Comparison of ENCODE assay signal across 8 cellular contexts in the genomic region with DNA sequence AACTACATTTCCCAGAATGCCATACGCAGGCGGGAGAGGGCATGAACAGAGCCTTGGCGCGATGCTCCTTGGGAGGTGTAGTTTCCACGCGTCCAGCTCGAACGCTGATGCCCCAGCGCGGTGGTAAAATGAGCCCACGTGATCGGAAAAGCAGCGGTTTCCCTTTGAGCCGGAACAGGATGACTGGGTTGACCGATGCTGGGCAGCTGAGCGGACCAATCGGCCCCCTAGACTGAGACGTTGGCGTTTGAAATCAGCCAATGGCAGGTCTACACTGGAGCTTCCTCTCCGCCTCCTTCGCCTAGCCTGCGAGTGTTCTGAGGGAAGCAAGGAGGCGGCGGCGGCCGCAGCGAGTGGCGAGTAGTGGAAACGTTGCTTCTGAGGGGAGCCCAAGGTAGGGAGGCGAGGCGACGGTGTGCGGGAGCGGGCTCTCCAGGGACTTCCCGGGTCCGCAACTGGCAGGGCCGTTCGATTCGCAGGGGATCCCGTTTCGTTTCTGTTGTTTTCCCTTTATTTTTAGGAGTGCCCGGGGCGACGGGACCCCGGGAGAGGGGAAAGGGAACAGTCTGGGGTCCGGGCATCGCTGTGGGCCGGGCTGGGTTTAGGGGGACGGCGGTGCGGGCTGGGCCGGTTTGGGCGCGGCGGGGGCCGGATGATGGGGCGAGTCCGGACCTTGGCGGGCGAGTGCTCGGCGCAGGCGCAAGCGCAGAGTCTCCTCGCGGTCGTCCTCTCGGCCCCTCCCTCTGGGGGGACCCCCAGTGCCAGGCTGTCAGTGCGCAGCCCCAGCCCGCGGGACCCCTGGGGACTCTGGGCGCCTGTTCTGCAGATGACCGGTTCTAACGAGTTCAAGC. TPM values are rescaled to one million over a fixed set of nuclear protein-coding genes. Genes with fewer than 3 reads are reported as not detected.
DNase-seq lines count a peak whose midpoint lies in the region; ATAC-seq and TF ChIP-seq lines count a peak whose summit lies in the region.

A gene with protein sequence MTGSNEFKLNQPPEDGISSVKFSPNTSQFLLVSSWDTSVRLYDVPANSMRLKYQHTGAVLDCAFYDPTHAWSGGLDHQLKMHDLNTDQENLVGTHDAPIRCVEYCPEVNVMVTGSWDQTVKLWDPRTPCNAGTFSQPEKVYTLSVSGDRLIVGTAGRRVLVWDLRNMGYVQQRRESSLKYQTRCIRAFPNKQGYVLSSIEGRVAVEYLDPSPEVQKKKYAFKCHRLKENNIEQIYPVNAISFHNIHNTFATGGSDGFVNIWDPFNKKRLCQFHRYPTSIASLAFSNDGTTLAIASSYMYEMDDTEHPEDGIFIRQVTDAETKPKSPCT (plus strand): TSS at position 311 of the 851 bp plus-strand sequence. CDS start 516 bp downstream, at position 827.

- peak; percentile 99 for DNase-seq in GM12864 (ENCODE audit: low read depth)
- DNase-seq in NCI-H1417 (lab: John Stamatoyannopoulos, UW) = peak; percentile 94 to 98 (median 96)
- DNase-seq in SW 1271 (lab: John Stamatoyannopoulos, UW) = peak; percentile 91 to 98
- DNase-seq in activated naive CD8-positive, alpha-beta T cell treated with anti-CD3 and anti-CD28 coated beads, Interleukin-2, amount 50 U/mL, for 16 hours (ENCODE audit: low read depth, low spot score) = peak; percentile 87
- DNase-seq in Right ventricle myocardium inferior (ENCODE audit: missing footprints) = peak; percentile 99
- peak; percentile 97 to 98 (median 97) for DNase-seq in ovary
- DNase-seq in thyroid gland = peak; percentile 99

- intact Hi-C loops in Right ventricle myocardium inferior (cut with DNase I) = no loop called here
- intact Hi-C loops in ovary (cut with DNase I) = loop anchor here in 1 of 4 donors (10.0 kb wide), 1 partner anchor 150 kb away; a partner anchor contains a TSS
- intact Hi-C loops in thyroid gland (cut with DNase I) = loop anchor here (10.0 kb wide), 1 partner anchor 170 kb away; a partner anchor contains a TSS

- H3K27me3 ChIP-seq in ovary = peaks cover 9% of the 10 kb centered on the region
- peaks cover 29% of the 10 kb centered on the region for H3K27me3 ChIP-seq in thyroid gland

- peak; percentile 90 for ATAC-seq in HG02759 (IDR thresholded peaks at IDR 0.05; ENCODE audit: unreplicated experiment)
- ATAC-seq in Right ventricle myocardium inferior = peak; percentile 99

- TF ChIP-seq POLR2A in ovary (IDR thresholded peaks at IDR 0.05) (peak; percentile 69), thyroid gland (IDR thresholded peaks at IDR 0.05) (peak; percentile 9 to 83)

- no peak for TF ChIP-seq EP300 in ovary (IDR thresholded peaks at IDR 0.05)

- H3K27ac ChIP-seq in ovary = peak within 1 kb of the TSS; percentile 36 to 80
- peak within 1 kb of the TSS; percentile 70 to 80 (median 73) for H3K27ac ChIP-seq in thyroid gland

- no peak for TF ChIP-seq CTCF in GM12864 (IDR thresholded peaks at IDR 0.05; ENCODE audit: low read depth, low read length, missing control alignments)
- peak in 1 of 3 donors; percentile 12 for TF ChIP-seq CTCF in ovary (IDR thresholded peaks at IDR 0.05)
- peak in 3 of 6 experiments; percentile 19 to 24 (median 19) for TF ChIP-seq CTCF in thyroid gland (IDR thresholded peaks at IDR 0.05)

- 0% methylated on average over 62 to 74 of the region's 74 CpGs for WGBS in ovary, 3 donors
- WGBS in thyroid gland, 2 donors = 0% methylated on average over 16 to 28 of the region's 74 CpGs

- H3K9me3 ChIP-seq in ovary (no peaks in the 10 kb centered on the region), thyroid gland (no peaks in the 10 kb centered on the region)

- H3K36me3 ChIP-seq in ovary (no peaks in the 10 kb centered on the region), thyroid gland (no peaks in the 10 kb centered on the region)

- peaks cover 6% of the 10 kb centered on the region for H3K4me1 ChIP-seq in ovary (ENCODE audit: insufficient read depth)
- peaks cover 13 to 33% of the 10 kb centered on the region in 2 donors for H3K4me1 ChIP-seq in thyroid gland

- H3K4me3 ChIP-seq in GM12864 (ENCODE audit: low read depth, low read length) = peak within 1 kb of the TSS; percentile 70
- H3K4me3 ChIP-seq in ovary = peak within 1 kb of the TSS; percentile 99
- peak within 1 kb of the TSS; percentile 79 to 99 (median 86) for H3K4me3 ChIP-seq in thyroid gland (replicated peaks in 1 of 3)

RNA-seq across cellular contexts. Expression of the gene that starts here (rescaled TPM):
- total RNA-seq in Right ventricle myocardium inferior (37.7 TPM), ovary (10 to 100 TPM; 56.0 to 63.1 (median 61.6) TPM), thyroid gland (100 to 1,000 TPM in 1 of 4 donors, 10 to 100 TPM in 3; 67.9 to 117 (median 88.0) TPM)
- 10 to 100 TPM; 54.8 to 57.0 TPM for polyA plus RNA-seq in ovary

Comparison
In these comparisons a context has a peak if more than half of its experiments do, and no peak if none do; other contexts are left out.
1. Peak in every context shown above with its lines: DNase-seq, ATAC-seq, H3K4me3 ChIP-seq and H3K27ac ChIP-seq.